13 cellular contexts compared by ENCODE assay signal in genomic region chr3:9183811-9184463, GRCh38.
DNase-seq lines count a peak whose midpoint lies in the region; ATAC-seq and TF ChIP-seq lines count a peak whose summit lies in the region.
"Had no signal": no experiment of that assay in that cellular context is flagged by ENCODE, and none has a peak within 500 bp of the region (broad histone marks: within the 10 kb centered on the region; RNA-seq: fewer than 3 reads in every experiment).

No MANE protein-coding gene starts in this region.

- no peak for TF ChIP-seq POLR2A in uterus (IDR thresholded peaks at IDR 0.05)

- peaks cover 20% of the 10 kb centered on the region for H3K4me1 ChIP-seq in GM23338 (ENCODE audit: insufficient read depth)
- no peaks in the 10 kb centered on the region for H3K4me1 ChIP-seq in uterus

- CTCF ChIA-PET in activated CD4-positive, alpha-beta T cell treated with anti-CD3 and anti-CD28 coated beads for 36 hours (lab: Charles Lee) = no interaction called here
- CTCF ChIA-PET in HEK293T (lab: Yijun Ruan, JAX) = no interaction called here

- peak overlapping the region; percentile 58; the same call in 1 of the 2 replicates for H3K27ac ChIP-seq in GM23338 (ENCODE audit: low read depth)
- no peak overlapping the region for H3K27ac ChIP-seq in uterus
- H3K27ac ChIP-seq: BLaER1 had no signal

- TF ChIP-seq CTCF in GM23338 (conservative IDR thresholded peaks at IDR 0.05; ENCODE audit: low read depth in 2 of 2) (no peak), neural crest cell (conservative IDR thresholded peaks at IDR 0.05) (no peak), uterus (IDR thresholded peaks at IDR 0.05) (no peak)

- H3K36me3 Mint-ChIP-seq in GM23338 (ENCODE audit: low read depth) (no peaks in the 10 kb centered on the region; the same call in 2 of the 3 replicates), neural crest cell (ENCODE audit: low read depth) (peaks cover 4% of the 10 kb centered on the region)
- H3K36me3 Mint-ChIP-seq in activated CD4-positive, alpha-beta T cell treated with anti-CD3 and anti-CD28 coated beads for 36 hours (ENCODE audit: low read depth) = peaks cover 4% of the 10 kb centered on the region

- H3K4me2 ChIP-seq in GM23338 = peak overlapping the region; percentile 41
- H3K4me2 ChIP-seq: BLaER1 had no signal

- H3K27me3 ChIP-seq in GM23338 (ENCODE audit: insufficient read depth) (no peaks in the 10 kb centered on the region), uterus (no peaks in the 10 kb centered on the region)
- H3K27me3 ChIP-seq: BLaER1 had no signal

- H3K4me3 Mint-ChIP-seq in GM23338 = peak overlapping the region; percentile 48
- H3K4me3 Mint-ChIP-seq in neural crest cell = peak overlapping the region; percentile 83
- no peak overlapping the region for H3K4me3 Mint-ChIP-seq in activated CD4-positive, alpha-beta T cell treated with anti-CD3 and anti-CD28 coated beads for 36 hours
- H3K4me3 Mint-ChIP-seq: naive B cell had no signal

- H3K36me3 ChIP-seq in GM23338 (ENCODE audit: insufficient read depth) (no peaks in the 10 kb centered on the region; the same call in 1 of the 2 replicates), uterus (no peaks in the 10 kb centered on the region)
- H3K36me3 ChIP-seq: BLaER1 had no signal

- H3K4me1 Mint-ChIP-seq in GM23338 (peaks cover 34% of the 10 kb centered on the region), neural crest cell (peaks cover 79% of the 10 kb centered on the region)
- H3K4me1 Mint-ChIP-seq in activated CD4-positive, alpha-beta T cell treated with anti-CD3 and anti-CD28 coated beads for 36 hours = peaks cover 19% of the 10 kb centered on the region

- H3K27me3 Mint-ChIP-seq in GM23338 (ENCODE audit: insufficient read depth, low read depth, poor library complexity) (peaks cover 3% of the 10 kb centered on the region), neural crest cell (ENCODE audit: low read depth) (no peaks in the 10 kb centered on the region)
- no peaks in the 10 kb centered on the region for H3K27me3 Mint-ChIP-seq in activated CD4-positive, alpha-beta T cell treated with anti-CD3 and anti-CD28 coated beads for 36 hours

- H2AFZ ChIP-seq in GM23338 = 0 out of 2 replicates have a peak overlapping the region, but pooled peaks have one; percentile 0

- H3K9me3 Mint-ChIP-seq in GM23338 = no peaks in the 10 kb centered on the region
- no peaks in the 10 kb centered on the region for H3K9me3 Mint-ChIP-seq in neural crest cell
- no peaks in the 10 kb centered on the region for H3K9me3 Mint-ChIP-seq in activated CD4-positive, alpha-beta T cell treated with anti-CD3 and anti-CD28 coated beads for 36 hours (ENCODE audit: low read depth)

- H3K4me3 ChIP-seq in GM23338 = no peak overlapping the region
- no peak overlapping the region for H3K4me3 ChIP-seq in uterus
- H3K4me3 ChIP-seq: BLaER1 had no signal

- H4K20me1 ChIP-seq in GM23338 (replicated peaks; ENCODE audit: insufficient read depth) = no peaks in the 10 kb centered on the region
- H4K20me1 ChIP-seq: BLaER1 had no signal

- peak; percentile 97 for ATAC-seq in GM23338
- ATAC-seq in activated CD4-positive, alpha-beta T cell treated with anti-CD3 and anti-CD28 coated beads for 36 hours = no peak

- H3F3A ChIP-seq in GM23338 (replicated peaks; ENCODE audit: low read depth) = no peaks in the 10 kb centered on the region

- no peaks in the 10 kb centered on the region for H3K79me2 ChIP-seq in GM23338 (replicated peaks; ENCODE audit: insufficient read depth)

- intact Hi-C loops in activated CD4-positive, alpha-beta T cell treated with anti-CD3 and anti-CD28 coated beads for 36 hours (cut with DNase I, micrococcal nuclease) = no loop called here
- intact Hi-C loops in uterus (cut with DNase I; ENCODE audit: low total_unique reads) = no loop called here

- POLR2A ChIA-PET in activated CD4-positive, alpha-beta T cell treated with anti-CD3 and anti-CD28 coated beads for 36 hours (lab: Charles Lee) = no interaction called here
- POLR2A ChIA-PET in HEK293T (lab: Yijun Ruan, JAX) = no interaction called here

- no peaks in the 10 kb centered on the region for H3K9me2 ChIP-seq in GM23338 (ENCODE audit: insufficient read depth)

- DNase-seq in GM23338 (ENCODE audit: low spot score) (peak; percentile 89), NCI-H69 (lab: John Stamatoyannopoulos, UW) (peak; percentile 86), fibroblast of peridontal ligament (ENCODE audit: extremely low read depth) (peak; percentile 8), neural crest cell (ENCODE audit: low read depth, low spot score) (peak; percentile 51), NCI-H1930 (lab: John Stamatoyannopoulos, UW) (no peak), HEK293T (ENCODE audit: extremely low spot score) (no peak), uterus (no peak)
- no peak for DNase-seq in activated CD4-positive, alpha-beta T cell treated with anti-CD3 and anti-CD28 coated beads for 36 hours
- DNase-seq: activated CD8-positive, alpha-beta memory T cell treated with anti-CD3 and anti-CD28 coated beads, Interleukin-2, amount 50 U/mL, for 48 hours; naive B cell; NCI-H187; stimulated activated CD4-positive, alpha-beta T cell treated with anti-CD3 and anti-CD28 coated beads, Interleukin-15, amount 100 ng/mL, for 24 hours had no signal

- H3K9me3 ChIP-seq in uterus = no peaks in the 10 kb centered on the region
- H3K9me3 ChIP-seq: BLaER1 had no signal

- peak overlapping the region; percentile 89 for H3K27ac Mint-ChIP-seq in GM23338
- H3K27ac Mint-ChIP-seq in neural crest cell (ENCODE audit: unreplicated experiment) = peak overlapping the region; percentile 97
- H3K27ac Mint-ChIP-seq in activated CD4-positive, alpha-beta T cell treated with anti-CD3 and anti-CD28 coated beads for 36 hours = no peak overlapping the region

TF ChIP-seq in GM23338, 12 proteins besides CTCF, POLR2A, EP300 and RAD21 (continues in another document):
- TF ChIP-seq ETS1 (IDR thresholded peaks at IDR 0.05) = no peak

TF ChIP-seq in HEK293T, 16 proteins besides CTCF, POLR2A, EP300 and RAD21:
- no peak for TF ChIP-seq SP1 (IDR thresholded peaks at IDR 0.05)

Comparison
In these comparisons a context has a peak if more than half of its experiments do, and no peak if none do; other contexts are left out.
1. DNase-seq: peak in GM23338 (single experiment), NCI-H69 (single experiment), fibroblast of peridontal ligament (single experiment) and neural crest cell (single experiment); none in activated CD4-positive, alpha-beta T cell treated with anti-CD3 and anti-CD28 coated beads for 36 hours (single experiment), NCI-H1930 (0 of 2), HEK293T (single experiment) and uterus (0 of 2).